In genomic region chr4:152037435-152037834, GRCh38 we compare ENCODE assay signal across 28 cellular contexts.
"Had no signal": no experiment of that assay in that cellular context is flagged by ENCODE, and none has a peak within 500 bp of the region (broad histone marks: within the 10 kb centered on the region; RNA-seq: fewer than 3 reads in every experiment).

No MANE protein-coding gene starts in this region.

- H3K27ac ChIP-seq: body of pancreas, colonic mucosa, dorsolateral prefrontal cortex, suprapubic skin had no signal

- H3K4me3 Mint-ChIP-seq: activated B cell treated with CpG ODN at 0.5 μM for 24 hours; activated CD8-positive, alpha-beta memory T cell treated with anti-CD3 and anti-CD28 coated beads, Interleukin-2, amount 10 ng/mL, durations not matched to agents 7 days and 5 days; activated CD8-positive, alpha-beta T cell treated with anti-CD3 and anti-CD28 coated beads, Interleukin-2, amount 10 ng/mL, durations not matched to agents 7 days and 5 days; activated naive CD4-positive, alpha-beta T cell treated with anti-CD3 and anti-CD28 coated beads, Interleukin-2, amount 50 U/mL, for 24 hours; immature natural killer cell; natural killer cell treated with Interleukin-12 subunit alpha and Interleukin-12 subunit beta and Interleukin-15 and Interleukin-18, amount 100 ng/mL, for 72 hours; stimulated activated naive B cell treated with anti-CD40 and anti-IgM and Interleukin-4, amounts not matched to agents 10 μg/mL and 1 μg/mL and 100 μg/mL, for 72 hours; T-cell had no signal

- ATAC-seq: activated CD8-positive, alpha-beta memory T cell treated with anti-CD3 and anti-CD28 coated beads, Interleukin-2, amount 10 ng/mL, durations not matched to agents 7 days and 5 days; activated CD8-positive, alpha-beta T cell treated with anti-CD3 and anti-CD28 coated beads, Interleukin-2, amount 10 ng/mL, durations not matched to agents 7 days and 5 days; body of pancreas; natural killer cell treated with Interleukin-12 subunit alpha and Interleukin-12 subunit beta and Interleukin-15 and Interleukin-18, amount 100 ng/mL, for 72 hours; sciatic nerve; stimulated activated naive B cell treated with anti-CD40 and anti-IgM and Interleukin-4, amounts not matched to agents 10 μg/mL and 1 μg/mL and 100 μg/mL, for 72 hours; T-cell had no signal

- H3K36me3 ChIP-seq: colonic mucosa, gastroesophageal sphincter, stomach, suprapubic skin had no signal

- H3K9me3 ChIP-seq: body of pancreas, colonic mucosa, gastroesophageal sphincter, stomach, suprapubic skin had no signal

- H3K4me3 ChIP-seq: body of pancreas, colonic mucosa, dorsolateral prefrontal cortex, gastroesophageal sphincter, lung, stomach, suprapubic skin had no signal

- H3K36me3 Mint-ChIP-seq: activated CD8-positive, alpha-beta memory T cell treated with anti-CD3 and anti-CD28 coated beads, Interleukin-2, amount 10 ng/mL, durations not matched to agents 7 days and 5 days; activated naive CD4-positive, alpha-beta T cell treated with anti-CD3 and anti-CD28 coated beads, Interleukin-2, amount 50 U/mL, for 24 hours; immature natural killer cell; natural killer cell treated with Interleukin-12 subunit alpha and Interleukin-12 subunit beta and Interleukin-15 and Interleukin-18, amount 100 ng/mL, for 72 hours; stimulated activated naive B cell treated with anti-CD40 and anti-IgM and Interleukin-4, amounts not matched to agents 10 μg/mL and 1 μg/mL and 100 μg/mL, for 72 hours; T-cell had no signal

- H3K27me3 ChIP-seq: body of pancreas, colonic mucosa, dorsolateral prefrontal cortex, gastroesophageal sphincter, stomach, suprapubic skin had no signal

- H3K4me1 ChIP-seq: body of pancreas, colonic mucosa, suprapubic skin had no signal

- H3K27me3 Mint-ChIP-seq: activated CD8-positive, alpha-beta memory T cell treated with anti-CD3 and anti-CD28 coated beads, Interleukin-2, amount 10 ng/mL, durations not matched to agents 7 days and 5 days; activated naive CD4-positive, alpha-beta T cell treated with anti-CD3 and anti-CD28 coated beads, Interleukin-2, amount 50 U/mL, for 24 hours; natural killer cell treated with Interleukin-12 subunit alpha and Interleukin-12 subunit beta and Interleukin-15 and Interleukin-18, amount 100 ng/mL, for 72 hours; stimulated activated naive B cell treated with anti-CD40 and anti-IgM and Interleukin-4, amounts not matched to agents 10 μg/mL and 1 μg/mL and 100 μg/mL, for 72 hours; T-cell had no signal

- H3K4me1 Mint-ChIP-seq: activated B cell treated with CpG ODN at 0.5 μM for 24 hours; activated CD8-positive, alpha-beta memory T cell treated with anti-CD3 and anti-CD28 coated beads, Interleukin-2, amount 10 ng/mL, durations not matched to agents 7 days and 5 days had no signal

- H3K27ac Mint-ChIP-seq: activated B cell treated with CpG ODN at 0.5 μM for 24 hours; activated CD8-positive, alpha-beta memory T cell treated with anti-CD3 and anti-CD28 coated beads, Interleukin-2, amount 10 ng/mL, durations not matched to agents 7 days and 5 days; activated CD8-positive, alpha-beta T cell treated with anti-CD3 and anti-CD28 coated beads, Interleukin-2, amount 10 ng/mL, durations not matched to agents 7 days and 5 days; activated naive CD4-positive, alpha-beta T cell treated with anti-CD3 and anti-CD28 coated beads, Interleukin-2, amount 50 U/mL, for 24 hours; activated T-helper 2 cell treated with anti-CD3 and anti-CD28 coated beads, Interferon-gamma antibody, Interleukin-2, Interleukin-4, amounts not matched to agents 10 μg/mL and 5 μg/mL and 100 μg/mL, durations not matched to agents 14 hours and 24 hours and 36 hours; immature natural killer cell; natural killer cell treated with Interleukin-12 subunit alpha and Interleukin-12 subunit beta and Interleukin-15 and Interleukin-18, amount 100 ng/mL, for 72 hours; stimulated activated naive B cell treated with anti-CD40 and anti-IgM and Interleukin-4, amounts not matched to agents 10 μg/mL and 1 μg/mL and 100 μg/mL, for 72 hours; T-cell had no signal

- DNase-seq: activated B cell treated with CpG ODN at 0.5 μM for 24 hours; activated CD4-positive, alpha-beta T cell treated with anti-CD3 and anti-CD28 coated beads, Interleukin-2, amount 50 U/mL, for 1 hour; activated CD8-positive, alpha-beta memory T cell treated with anti-CD3 and anti-CD28 coated beads, Interleukin-2, amount 10 ng/mL, durations not matched to agents 7 days and 5 days; activated CD8-positive, alpha-beta T cell treated with anti-CD3 and anti-CD28 coated beads, Interleukin-2, amount 10 ng/mL, durations not matched to agents 7 days and 5 days; activated T-cell treated with anti-CD3 and anti-CD28 coated beads, Interleukin-2, amount 50 U/mL, for 48 hours; anterior cingulate cortex; body of pancreas; cerebellar nuclear complex; colonic mucosa; dorsolateral prefrontal cortex; effector memory CD4-positive, alpha-beta T cell; hypothalamus; immature natural killer cell; kidney; mesendoderm; small intestine; stimulated activated CD4-positive, alpha-beta T cell treated with anti-CD3 and anti-CD28 coated beads, Interleukin-4, amount 100 ng/mL, for 4 hours; stimulated activated CD8-positive, alpha-beta memory T cell treated with anti-CD3 and anti-CD28 coated beads, Interleukin-4, amount 100 ng/mL, for 48 hours; stimulated activated naive B cell treated with anti-CD40 and anti-IgM and Interleukin-4, amounts not matched to agents 10 μg/mL and 1 μg/mL and 100 μg/mL, for 72 hours; stomach; T-cell had no signal

- H3K9me3 Mint-ChIP-seq: activated B cell treated with CpG ODN at 0.5 μM for 24 hours; activated naive CD4-positive, alpha-beta T cell treated with anti-CD3 and anti-CD28 coated beads, Interleukin-2, amount 50 U/mL, for 24 hours; immature natural killer cell; natural killer cell treated with Interleukin-12 subunit alpha and Interleukin-12 subunit beta and Interleukin-15 and Interleukin-18, amount 100 ng/mL, for 72 hours; stimulated activated naive B cell treated with anti-CD40 and anti-IgM and Interleukin-4, amounts not matched to agents 10 μg/mL and 1 μg/mL and 100 μg/mL, for 72 hours; T-cell had no signal
